Comparison of ENCODE assay signal across 1 cellular context in genomic region chr1:26121854-26122773, GRCh38.
TF ChIP-seq lines count a peak whose summit lies in the region.

No MANE protein-coding gene starts in this region.

TF ChIP-seq in IMR-90, 13 proteins besides CTCF, POLR2A, EP300 and RAD21:
- TF ChIP-seq NFE2L2 (IDR thresholded peaks at IDR 0.05; ENCODE audit: low read depth, low read length) (no peak), SMC3 (IDR thresholded peaks at IDR 0.05; ENCODE audit: low read depth, low read length) (no peak), MAFK (IDR thresholded peaks at IDR 0.05; ENCODE audit: low read depth, low read length) (no peak), FOS (IDR thresholded peaks at IDR 0.05; ENCODE audit: low read depth, low read length) (no peak), CEBPB (IDR thresholded peaks at IDR 0.05; ENCODE audit: low read depth, low read length) (peak; percentile 59)
